Comparison of ENCODE assay signal across 10 cellular contexts in genomic region chr12:116880213-116880816, GRCh38. TPM values are rescaled to one million over a fixed set of nuclear protein-coding genes. Genes with fewer than 3 reads are reported as not detected.
DNase-seq lines count a peak whose midpoint lies in the region; ATAC-seq and TF ChIP-seq lines count a peak whose summit lies in the region.
"Had no signal": no experiment of that assay in that cellular context is flagged by ENCODE, and none has a peak within 500 bp of the region (broad histone marks: within the 10 kb centered on the region; RNA-seq: fewer than 3 reads in every experiment).

No MANE protein-coding gene starts in this region.

- H3K27ac Mint-ChIP-seq in endodermal cell, result peak overlapping the region; percentile 3

- no peaks in the 10 kb centered on the region for H3K36me3 Mint-ChIP-seq in endodermal cell (ENCODE audit: low read depth)

- ATAC-seq in psoas muscle (peak in 1 of 4 donors; percentile 17), HG03025 (IDR thresholded peaks at IDR 0.05; ENCODE audit: low FRiP score, unreplicated experiment) (no peak)

- H3K27ac ChIP-seq in endodermal cell (ENCODE audit: low read depth, low read length), result no peak overlapping the region
- no peak overlapping the region for H3K27ac ChIP-seq in psoas muscle
- no peak overlapping the region for H3K27ac ChIP-seq in ovary
- H3K27ac ChIP-seq: 22Rv1, left lung had no signal

- H3K4me3 Mint-ChIP-seq in endodermal cell, result peak overlapping the region; percentile 66

- peaks cover 73% of the 10 kb centered on the region for H3K27me3 ChIP-seq in endodermal cell (ENCODE audit: control insufficient read depth, insufficient read depth, low read length, poor library complexity, severe bottlenecking)
- peaks cover 0 to 76% (median 38%) of the 10 kb centered on the region in 3 donors for H3K27me3 ChIP-seq in psoas muscle (ENCODE audit: insufficient read depth in 3 of 3, low read length in 2 of 3)
- H3K27me3 ChIP-seq in ovary, result no peaks in the 10 kb centered on the region

- H3K4me3 ChIP-seq in endodermal cell (ENCODE audit: low read length) (peak overlapping the region; percentile 80), psoas muscle (peak overlapping the region; percentile 62), ovary (no peak overlapping the region)

- TF ChIP-seq EP300 in ovary (IDR thresholded peaks at IDR 0.05), result no peak

- DNase-seq in DMS 273 (lab: John Stamatoyannopoulos, UW; ENCODE audit: unreplicated experiment) (peak; percentile 35), DMS 273 treated with DMSO at 0.1 percent for 48 hours (lab: John Stamatoyannopoulos, UW) (no peak), NCI-H69 (lab: John Stamatoyannopoulos, UW) (peak; percentile 57), endodermal cell (peak; percentile 74), psoas muscle (no peak), A172 (ENCODE audit: low spot score) (no peak), ovary (no peak)

- no peak overlapping the region for H3K9ac ChIP-seq in endodermal cell (ENCODE audit: extremely low read depth, low read length, poor library complexity, severe bottlenecking)

- TF ChIP-seq CTCF in endodermal cell (conservative IDR thresholded peaks at IDR 0.05) (no peak), psoas muscle (IDR thresholded peaks at IDR 0.05) (no peak), ovary (IDR thresholded peaks at IDR 0.05) (no peak)

- H3K27me3 Mint-ChIP-seq in endodermal cell (ENCODE audit: insufficient read depth), result peaks cover 82% of the 10 kb centered on the region

- H3K4me1 Mint-ChIP-seq in endodermal cell, result peaks cover 36% of the 10 kb centered on the region

- WGBS in endodermal cell (ENCODE audit: insufficient coverage in 1 of 2, insufficient read length in 1 of 2), 2 experiments, result 3 to 4% methylated on average over 14 to 18 of the region's 21 CpGs
- 2 to 3% (median 2%) methylated on average over 20 to 21 of the region's 21 CpGs for WGBS in psoas muscle, 3 donors
- WGBS in ovary, 3 donors, result 2 to 3% (median 2%) methylated on average over 21 of the region's 21 CpGs

- H3K4me1 ChIP-seq in endodermal cell (ENCODE audit: control insufficient read depth, insufficient read depth, low read length) (peaks cover 11% of the 10 kb centered on the region), psoas muscle (peaks cover 34% of the 10 kb centered on the region), ovary (ENCODE audit: insufficient read depth) (peaks cover 1% of the 10 kb centered on the region)

- no peaks in the 10 kb centered on the region for H3K9me3 ChIP-seq in endodermal cell (ENCODE audit: control insufficient read depth, low read length)
- H3K9me3 ChIP-seq in psoas muscle, result no peaks in the 10 kb centered on the region
- H3K9me3 ChIP-seq in ovary, result no peaks in the 10 kb centered on the region
- H3K9me3 ChIP-seq: left lung had no signal

- intact Hi-C loops in psoas muscle (cut with DNase I), result loop anchor here in 1 of 2 donors (5.0 kb wide), 1 partner anchor 178 kb away; no protein-coding TSS in a partner anchor
- intact Hi-C loops in ovary (cut with DNase I), result no loop called here

- no peak for TF ChIP-seq POLR2A in ovary (IDR thresholded peaks at IDR 0.05)

- no peaks in the 10 kb centered on the region for H3K36me3 ChIP-seq in endodermal cell (ENCODE audit: control insufficient read depth, insufficient read depth, low read length)
- H3K36me3 ChIP-seq in psoas muscle (ENCODE audit: insufficient read depth in 1 of 2, low read depth in 1 of 2), result no peaks in the 10 kb centered on the region
- no peaks in the 10 kb centered on the region for H3K36me3 ChIP-seq in ovary
- H3K36me3 ChIP-seq: left lung had no signal

- peaks cover 2% of the 10 kb centered on the region for H3K9me3 Mint-ChIP-seq in endodermal cell

RNA-seq across cellular contexts. Expression of gene HRK, which starts 0.9 kb away (rescaled TPM):
- 1 to 10 TPM; 1.4 to 1.6 TPM for total RNA-seq in endodermal cell
- 1.0 TPM for polyA plus RNA-seq in endodermal cell (2013, experiment 1 of 2)
- polyA plus RNA-seq in endodermal cell (2013, experiment 2 of 2), result 0.54 TPM
- total RNA-seq in psoas muscle, result under 1 TPM in 2 of 4 donors, not detected in 2; 0.15 to 0.60 TPM
- under 1 TPM; under 0.01 to 0.01 (median 0.01) TPM for polyA plus RNA-seq in psoas muscle
- 0.55 and 0.86 TPM in 2 replicates for total RNA-seq in A172 (2014; rRNA removed; shearing (Covaris generic))
- under 1 TPM in 5 of 7 donors, not detected in 2; under 0.01 to 0.30 (median 0.20) TPM for total RNA-seq in ovary
- under 1 TPM in 1 of 2 donors, not detected in 1; 0.08 TPM for polyA plus RNA-seq in ovary

RNA-seq across cellular contexts. Expression of gene FBXW8, which starts 30.4 kb away (rescaled TPM):
- total RNA-seq in endodermal cell, result 10 to 100 TPM; 26.1 to 34.7 TPM
- polyA plus RNA-seq in endodermal cell (2013, experiment 1 of 2), result 19.8 TPM
- 19.2 TPM for polyA plus RNA-seq in endodermal cell (2013, experiment 2 of 2)
- total RNA-seq in psoas muscle, result 1 to 10 TPM; 3.0 to 5.7 (median 4.9) TPM
- 1 to 10 TPM; 1.1 to 2.2 (median 1.7) TPM for polyA plus RNA-seq in psoas muscle
- total RNA-seq in A172 (2014; rRNA removed; shearing (Covaris generic)), result 15.4 and 16.8 TPM in 2 replicates
- 10 to 100 TPM in 6 of 7 donors, 1 to 10 TPM in 1; 8.3 to 23.1 (median 16.9) TPM for total RNA-seq in ovary
- 10 to 100 TPM in 1 of 2 donors, 1 to 10 TPM in 1; 7.4 to 13.9 TPM for polyA plus RNA-seq in ovary

Comparison
In these comparisons a context has a peak if more than half of its experiments do, and no peak if none do; other contexts are left out.
1. DNase-seq: peak in DMS 273 (single experiment), NCI-H69 (single experiment) and endodermal cell (single experiment); none in DMS 273 treated with DMSO at 0.1 percent for 48 hours (single experiment), psoas muscle (0 of 2), A172 (single experiment) and ovary (0 of 5).